ENCODE assay signal across 1 cellular context in genomic region chr1:226186124-226187018, GRCh38.
TF ChIP-seq lines count a peak whose summit lies in the region.

Gene ACBD3 (minus strand): TSS chr1:226186741. CDS start chr1:226186675, 66 bp downstream.

TF ChIP-seq in H1, 55 proteins besides CTCF, POLR2A, EP300 and RAD21:
- no peak for TF ChIP-seq SIX5 (IDR thresholded peaks at IDR 0.05; ENCODE audit: low read depth, low read length)
- peak; percentile 95 for TF ChIP-seq PHF8 (conservative IDR thresholded peaks at IDR 0.05; ENCODE audit: low read depth, low read length)
- TF ChIP-seq SP1 (IDR thresholded peaks at IDR 0.05; ENCODE audit: low read depth, low read length), result no peak
- TF ChIP-seq KDM4A (IDR thresholded peaks at IDR 0.05; ENCODE audit: low read depth, low read length, severe bottlenecking), result peak; percentile 55
- no peak for TF ChIP-seq KDM1A (IDR thresholded peaks at IDR 0.05; ENCODE audit: borderline replicate concordance, low read length)
- no peak for TF ChIP-seq SIRT6 (IDR thresholded peaks at IDR 0.05; ENCODE audit: low read length)
- peak; percentile 99 for TF ChIP-seq RBBP5 (IDR thresholded peaks at IDR 0.05; ENCODE audit: borderline replicate concordance, low read depth, low read length)
- TF ChIP-seq ASH2L (IDR thresholded peaks at IDR 0.05; ENCODE audit: low read length), result peak; percentile 96
- no peak for TF ChIP-seq SP2 (IDR thresholded peaks at IDR 0.05; ENCODE audit: low read length)
- no peak for TF ChIP-seq BCL11A (IDR thresholded peaks at IDR 0.05; ENCODE audit: low read depth in 2 of 2, low read length in 2 of 2)
- no peak; the same call in 1 of the 2 replicates for TF ChIP-seq KDM5A (IDR thresholded peaks at IDR 0.05; ENCODE audit: low read length)
- TF ChIP-seq MAX (IDR thresholded peaks at IDR 0.05), result peak; percentile 15; the same call in 1 of the 2 replicates
- no peak for TF ChIP-seq MAFK (IDR thresholded peaks at IDR 0.05; ENCODE audit: low read depth, low read length)
- no peak for TF ChIP-seq POU5F1 (IDR thresholded peaks at IDR 0.05; ENCODE audit: low read depth, low read length)
- TF ChIP-seq BRCA1 (IDR thresholded peaks at IDR 0.05; ENCODE audit: low read depth, low read length), result no peak
- TF ChIP-seq CHD1 (IDR thresholded peaks at IDR 0.05; ENCODE audit: low read depth, low read length), result no peak
- TF ChIP-seq TAF1 (IDR thresholded peaks at IDR 0.05; ENCODE audit: low read depth, low read length), result peak; percentile 85
- TF ChIP-seq CHD2 (IDR thresholded peaks at IDR 0.05; ENCODE audit: low read length), result 0 out of 2 replicates have a peak, but pooled peaks have one; percentile 30
- no peak for TF ChIP-seq ZNF274 (IDR thresholded peaks at IDR 0.05; ENCODE audit: borderline replicate concordance, extremely low read depth, low read length)
- no peak for TF ChIP-seq CTBP2 (IDR thresholded peaks at IDR 0.05; ENCODE audit: borderline replicate concordance, insufficient read depth, insufficient read length, low read length)
- no peak for TF ChIP-seq CHD7 (IDR thresholded peaks at IDR 0.05; ENCODE audit: insufficient replicate concordance, low read length)
- peak; percentile 70 for TF ChIP-seq TBP (IDR thresholded peaks at IDR 0.05; ENCODE audit: low read depth, low read length)
- TF ChIP-seq SIN3A (conservative IDR thresholded peaks at IDR 0.05 in 1 of 2, IDR thresholded peaks at IDR 0.05 in 1 of 2; ENCODE audit: low read depth in 1 of 2, low read length in 2 of 2), result peak; percentile 81 to 90; a peak in 2 of 4 replicates
- TF ChIP-seq EZH2 (IDR thresholded peaks at IDR 0.05; ENCODE audit: low read depth, low read length, severe bottlenecking), result no peak
- peak; percentile 60 for TF ChIP-seq TAF7 (optimal IDR thresholded peaks at IDR 0.05; ENCODE audit: borderline replicate concordance, low read depth, low read length)
- no peak for TF ChIP-seq HDAC6 (IDR thresholded peaks at IDR 0.05; ENCODE audit: low read depth, low read length)
- TF ChIP-seq CEBPB (IDR thresholded peaks at IDR 0.05; ENCODE audit: low read depth, low read length), result no peak
- TF ChIP-seq CREB1 (IDR thresholded peaks at IDR 0.05), result peak; percentile 54; the same call in 1 of the 2 replicates
- TF ChIP-seq NRF1 (IDR thresholded peaks at IDR 0.05; ENCODE audit: low read depth, low read length), result no peak
- TF ChIP-seq SP4 (IDR thresholded peaks at IDR 0.05; ENCODE audit: low read length), result no peak
- peak; percentile 76; the same call in 1 of the 2 replicates for TF ChIP-seq EGR1 (IDR thresholded peaks at IDR 0.05; ENCODE audit: borderline replicate concordance, low read depth, low read length)
- TF ChIP-seq RXRA (IDR thresholded peaks at IDR 0.05; ENCODE audit: insufficient read depth, low read depth, low read length), result no peak
- no peak for TF ChIP-seq GTF2F1 (IDR thresholded peaks at IDR 0.05; ENCODE audit: borderline replicate concordance, low read depth, low read length)
- TF ChIP-seq SUZ12 (IDR thresholded peaks at IDR 0.05; ENCODE audit: low read length), result no peak
- TF ChIP-seq POLR2AphosphoS5 (IDR thresholded peaks at IDR 0.05; ENCODE audit: low read depth, low read length), result peak; percentile 97
- TF ChIP-seq RFX5 (IDR thresholded peaks at IDR 0.05; ENCODE audit: borderline replicate concordance, low read depth, low read length), result no peak
- TF ChIP-seq TEAD4 (IDR thresholded peaks at IDR 0.05; ENCODE audit: low read depth, low read length), result no peak
- no peak for TF ChIP-seq CBX8 (IDR thresholded peaks at IDR 0.05; ENCODE audit: borderline replicate concordance, low read depth, low read length)
- peak; percentile 88; the same call in 1 of the 2 replicates for TF ChIP-seq GABPA (IDR thresholded peaks at IDR 0.05; ENCODE audit: borderline replicate concordance, insufficient read depth, low read length)
- TF ChIP-seq SRF (IDR thresholded peaks at IDR 0.05; ENCODE audit: low read depth, low read length), result no peak
- peak; percentile 86 for TF ChIP-seq YY1 (IDR thresholded peaks at IDR 0.05; ENCODE audit: low read depth, low read length)
- TF ChIP-seq HDAC2 (IDR thresholded peaks at IDR 0.05; ENCODE audit: borderline replicate concordance in 1 of 2, low read depth in 2 of 2, low read length in 2 of 2), result peak in 1 of 2 experiments; percentile 33; a peak in 1 of 4 replicates
